ENCODE assay signal across 27 cellular contexts in the genomic region with DNA sequence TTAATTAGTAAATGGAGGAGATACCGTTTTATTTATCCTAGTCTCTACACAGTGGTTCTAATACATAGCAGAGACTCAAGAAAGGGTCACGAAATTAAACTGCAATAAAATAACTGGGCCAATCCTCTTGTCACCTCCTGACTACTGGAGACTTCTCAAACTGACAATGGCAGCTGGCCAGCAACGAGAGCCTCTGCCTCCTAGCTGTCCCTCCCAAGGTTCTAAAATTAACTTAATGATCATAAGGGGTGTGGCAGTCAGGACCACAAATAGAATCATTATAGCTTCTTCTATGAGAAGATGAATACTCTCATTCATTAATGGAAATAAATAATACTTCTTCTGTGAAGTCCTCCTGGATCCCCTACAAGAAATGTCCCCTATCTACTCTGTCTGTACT.
DNase-seq lines count a peak whose midpoint lies in the region; ATAC-seq lines count a peak whose summit lies in the region.
"Had no signal": no experiment of that assay in that cellular context is flagged by ENCODE, and none has a peak within 500 bp of the region (broad histone marks: within the 10 kb centered on the region; RNA-seq: fewer than 3 reads in every experiment).

No MANE protein-coding gene starts in this region.

- no peak overlapping the region for H3K4me3 ChIP-seq in right cardiac atrium (ENCODE audit: low read length)
- H3K4me3 ChIP-seq: BLaER1, HAP-1, K562, SK-N-MC, skin epidermis had no signal

- no peak overlapping the region for H3K27ac ChIP-seq in right cardiac atrium (ENCODE audit: low read length)
- H3K27ac ChIP-seq: BLaER1, epithelial cell of prostate, SK-N-MC, skin epidermis had no signal

- H3K27me3 Mint-ChIP-seq in effector memory CD8-positive, alpha-beta T cell = no peaks in the 10 kb centered on the region
- no peaks in the 10 kb centered on the region for H3K27me3 Mint-ChIP-seq in stimulated activated memory B cell treated with anti-CD40 and anti-IgM and Interleukin-4, amounts not matched to agents 10 μg/mL and 1 μg/mL and 100 μg/mL, for 72 hours
- no peaks in the 10 kb centered on the region for H3K27me3 Mint-ChIP-seq in activated CD8-positive, alpha-beta T cell treated with anti-CD3 and anti-CD28 coated beads, Interleukin-2, amount 10 ng/mL, durations not matched to agents 7 days and 5 days (ENCODE audit: low read depth)
- H3K27me3 Mint-ChIP-seq: activated CD4-positive, alpha-beta T cell treated with anti-CD3 and anti-CD28 coated beads for 36 hours; type B pancreatic cell had no signal

- ATAC-seq in effector memory CD8-positive, alpha-beta T cell (replicated peaks) = no peak
- ATAC-seq in right cardiac atrium (peak; percentile 88 to 91), HG02759 (IDR thresholded peaks at IDR 0.05; ENCODE audit: unreplicated experiment) (no peak)
- no peak for ATAC-seq in stimulated activated memory B cell treated with anti-CD40 and anti-IgM and Interleukin-4, amounts not matched to agents 10 μg/mL and 1 μg/mL and 100 μg/mL, for 72 hours
- no peak for ATAC-seq in activated CD8-positive, alpha-beta T cell treated with anti-CD3 and anti-CD28 coated beads, Interleukin-2, amount 10 ng/mL, durations not matched to agents 7 days and 5 days
- ATAC-seq: activated CD4-positive, alpha-beta T cell treated with anti-CD3 and anti-CD28 coated beads for 36 hours; K562 had no signal

- CTCF ChIA-PET in activated CD8-positive, alpha-beta T cell treated with anti-CD3 and anti-CD28 coated beads, Interleukin-2, amount 10 ng/mL, durations not matched to agents 7 days and 5 days (lab: Charles Lee) = interaction anchor here (1.4 to 1.5 kb wide), 2 partner anchors 11 to 21 kb away, joined by 4 to 5 read pairs; no protein-coding TSS in a partner anchor

- H3K36me3 Mint-ChIP-seq in effector memory CD8-positive, alpha-beta T cell (ENCODE audit: insufficient read depth) = peaks cover 28% of the 10 kb centered on the region
- peaks cover 48% of the 10 kb centered on the region for H3K36me3 Mint-ChIP-seq in stimulated activated memory B cell treated with anti-CD40 and anti-IgM and Interleukin-4, amounts not matched to agents 10 μg/mL and 1 μg/mL and 100 μg/mL, for 72 hours
- peaks cover 18% of the 10 kb centered on the region for H3K36me3 Mint-ChIP-seq in activated CD8-positive, alpha-beta T cell treated with anti-CD3 and anti-CD28 coated beads, Interleukin-2, amount 10 ng/mL, durations not matched to agents 7 days and 5 days (ENCODE audit: low read depth)

- no peaks in the 10 kb centered on the region for H3K9me3 ChIP-seq in right cardiac atrium (ENCODE audit: control insufficient read depth, low read length)
- H3K9me3 ChIP-seq: Caco-2, HAP-1 had no signal

- DNase-seq in RPMI7951 (ENCODE audit: low read depth) (peak; percentile 34), right cardiac atrium (peak; percentile 69 to 84 (median 81)), NK-92 (lab: John Stamatoyannopoulos, UW; ENCODE audit: unreplicated experiment) (no peak)
- no peak for DNase-seq in effector memory CD8-positive, alpha-beta T cell
- DNase-seq in activated CD8-positive, alpha-beta T cell treated with anti-CD3 and anti-CD28 coated beads, Interleukin-2, amount 10 ng/mL, durations not matched to agents 7 days and 5 days = no peak
- DNase-seq: activated CD4-positive, alpha-beta T cell treated with anti-CD3 and anti-CD28 coated beads for 36 hours; activated CD8-positive, alpha-beta memory T cell treated with anti-CD3 and anti-CD28 coated beads for 24 hours; activated gamma-delta T cell; Caco-2; cerebellar nuclear complex; DMS79; mesenchymal stem cell; MM.1S; NCI-H1417 treated with DMSO at 0.1 percent for 48 hours; NCI-H2081 treated with DMSO at 0.1 percent for 48 hours; NCI-H774; stimulated activated CD8-positive, alpha-beta memory T cell treated with anti-CD3 and anti-CD28 coated beads, Interleukin-4, amount 100 ng/mL, for 48 hours had no signal

- H3K4me1 ChIP-seq in right cardiac atrium (ENCODE audit: control insufficient read depth, insufficient read depth, low read length) = peaks cover 2% of the 10 kb centered on the region
- H3K4me1 ChIP-seq: BLaER1, Caco-2, HAP-1 had no signal

- intact Hi-C loops in right cardiac atrium (cut with DNase I) = no loop called here

- H3K4me1 Mint-ChIP-seq in effector memory CD8-positive, alpha-beta T cell (ENCODE audit: low read depth in 2 of 2) = peaks cover 7 to 33% of the 10 kb centered on the region in 2 donors
- peaks cover 20% of the 10 kb centered on the region for H3K4me1 Mint-ChIP-seq in stimulated activated memory B cell treated with anti-CD40 and anti-IgM and Interleukin-4, amounts not matched to agents 10 μg/mL and 1 μg/mL and 100 μg/mL, for 72 hours
- H3K4me1 Mint-ChIP-seq in activated CD8-positive, alpha-beta T cell treated with anti-CD3 and anti-CD28 coated beads, Interleukin-2, amount 10 ng/mL, durations not matched to agents 7 days and 5 days (ENCODE audit: low read depth) = no peaks in the 10 kb centered on the region

- peak overlapping the region; percentile 11 to 33 for H3K27ac Mint-ChIP-seq in effector memory CD8-positive, alpha-beta T cell
- H3K27ac Mint-ChIP-seq in stimulated activated memory B cell treated with anti-CD40 and anti-IgM and Interleukin-4, amounts not matched to agents 10 μg/mL and 1 μg/mL and 100 μg/mL, for 72 hours = peak overlapping the region; percentile 54
- no peak overlapping the region for H3K27ac Mint-ChIP-seq in activated CD8-positive, alpha-beta T cell treated with anti-CD3 and anti-CD28 coated beads, Interleukin-2, amount 10 ng/mL, durations not matched to agents 7 days and 5 days
- H3K27ac Mint-ChIP-seq: T-helper 1 cell treated with Interleukin-12 subunit alpha and Interleukin-12 subunit beta and Interleukin-4 antibody, amounts not matched to agents 30 μg/mL and 1 μg/mL, for 36 hours; type B pancreatic cell had no signal

- POLR2A ChIA-PET in activated CD8-positive, alpha-beta T cell treated with anti-CD3 and anti-CD28 coated beads, Interleukin-2, amount 10 ng/mL, durations not matched to agents 7 days and 5 days (lab: Charles Lee) = no interaction called here

- H3K27me3 ChIP-seq in right cardiac atrium (ENCODE audit: control insufficient read depth, insufficient read depth) = no peaks in the 10 kb centered on the region
- H3K27me3 ChIP-seq: BLaER1 had no signal

- no peak overlapping the region for H3K4me3 Mint-ChIP-seq in effector memory CD8-positive, alpha-beta T cell
- H3K4me3 Mint-ChIP-seq in stimulated activated memory B cell treated with anti-CD40 and anti-IgM and Interleukin-4, amounts not matched to agents 10 μg/mL and 1 μg/mL and 100 μg/mL, for 72 hours = no peak overlapping the region
- H3K4me3 Mint-ChIP-seq in activated CD8-positive, alpha-beta T cell treated with anti-CD3 and anti-CD28 coated beads, Interleukin-2, amount 10 ng/mL, durations not matched to agents 7 days and 5 days = no peak overlapping the region
- H3K4me3 Mint-ChIP-seq: activated CD4-positive, alpha-beta T cell treated with anti-CD3 and anti-CD28 coated beads for 36 hours; T-helper 1 cell treated with Interleukin-12 subunit alpha and Interleukin-12 subunit beta and Interleukin-4 antibody, amounts not matched to agents 30 μg/mL and 1 μg/mL, for 36 hours; type B pancreatic cell had no signal

- 45% methylated on average over 3 of the region's 3 CpGs for WGBS in right cardiac atrium

- no peaks in the 10 kb centered on the region for H3K9me3 Mint-ChIP-seq in effector memory CD8-positive, alpha-beta T cell
- H3K9me3 Mint-ChIP-seq in stimulated activated memory B cell treated with anti-CD40 and anti-IgM and Interleukin-4, amounts not matched to agents 10 μg/mL and 1 μg/mL and 100 μg/mL, for 72 hours = peaks cover 10% of the 10 kb centered on the region
- H3K9me3 Mint-ChIP-seq in activated CD8-positive, alpha-beta T cell treated with anti-CD3 and anti-CD28 coated beads, Interleukin-2, amount 10 ng/mL, durations not matched to agents 7 days and 5 days (ENCODE audit: insufficient read depth) = peaks cover 5% of the 10 kb centered on the region

Comparison
In these comparisons a context has a peak if more than half of its experiments do, and no peak if none do; other contexts are left out.
1. DNase-seq: peak in RPMI7951 (single experiment) and right cardiac atrium (3 of 3); none in effector memory CD8-positive, alpha-beta T cell (0 of 3), activated CD8-positive, alpha-beta T cell treated with anti-CD3 and anti-CD28 coated beads, Interleukin-2, amount 10 ng/mL, durations not matched to agents 7 days and 5 days (single experiment) and NK-92 (single experiment).
2. ATAC-seq: peak in right cardiac atrium (2 of 2); none in effector memory CD8-positive, alpha-beta T cell (single experiment), stimulated activated memory B cell treated with anti-CD40 and anti-IgM and Interleukin-4, amounts not matched to agents 10 μg/mL and 1 μg/mL and 100 μg/mL, for 72 hours (single experiment), activated CD8-positive, alpha-beta T cell treated with anti-CD3 and anti-CD28 coated beads, Interleukin-2, amount 10 ng/mL, durations not matched to agents 7 days and 5 days (single experiment) and HG02759 (single experiment).